2 cellular contexts compared by ENCODE assay signal in the genomic region with DNA sequence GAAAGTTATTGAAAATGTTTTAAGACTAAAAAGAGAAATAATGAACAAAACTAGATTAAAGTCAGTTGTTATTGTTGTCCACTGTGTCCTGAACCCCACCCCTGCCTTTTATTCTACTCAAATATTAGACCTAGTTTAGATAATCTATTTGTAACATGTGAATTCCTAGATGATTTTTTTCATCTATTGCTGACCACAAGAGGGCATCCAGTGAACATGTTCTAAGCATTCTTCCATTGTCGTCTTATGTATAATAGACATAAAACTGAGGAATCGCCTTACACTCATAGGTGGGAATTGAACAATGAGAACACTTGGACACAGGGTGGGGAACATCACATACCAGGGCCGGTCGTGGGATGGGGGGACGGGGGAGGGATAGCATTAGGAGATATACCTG.
TF ChIP-seq lines count a peak whose summit lies in the region.

No MANE protein-coding gene starts in this region.

TF ChIP-seq in Ishikawa, 13 proteins besides CTCF, POLR2A, EP300 and RAD21:
- TF ChIP-seq FOXM1 (IDR thresholded peaks at IDR 0.05; ENCODE audit: borderline replicate concordance, low read depth): no peak
- TF ChIP-seq, protein P1, sequence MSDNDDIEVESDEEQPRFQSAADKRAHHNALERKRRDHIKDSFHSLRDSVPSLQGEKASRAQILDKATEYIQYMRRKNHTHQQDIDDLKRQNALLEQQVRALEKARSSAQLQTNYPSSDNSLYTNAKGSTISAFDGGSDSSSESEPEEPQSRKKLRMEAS (IDR thresholded peaks at IDR 0.05): no peak
- TF ChIP-seq TCF12 (IDR thresholded peaks at IDR 0.05; ENCODE audit: low read depth): no peak
- no peak for TF ChIP-seq TAF1 (IDR thresholded peaks at IDR 0.05; ENCODE audit: low read depth)
- no peak for TF ChIP-seq NFIC (IDR thresholded peaks at IDR 0.05)
- no peak for TF ChIP-seq USF1 (IDR thresholded peaks at IDR 0.05)
- no peak for TF ChIP-seq REST (IDR thresholded peaks at IDR 0.05; ENCODE audit: low read depth)
- TF ChIP-seq ZBTB7A (IDR thresholded peaks at IDR 0.05; ENCODE audit: low read depth): no peak
- no peak for TF ChIP-seq EGR1 (IDR thresholded peaks at IDR 0.05)
- TF ChIP-seq CEBPB (IDR thresholded peaks at IDR 0.05): no peak
- TF ChIP-seq TEAD4 (IDR thresholded peaks at IDR 0.05): no peak
- TF ChIP-seq YY1 (IDR thresholded peaks at IDR 0.05; ENCODE audit: low read depth): no peak
- TF ChIP-seq CREB1 (IDR thresholded peaks at IDR 0.05; ENCODE audit: low read depth): no peak

TF ChIP-seq in liver, 16 proteins besides CTCF, POLR2A, EP300 and RAD21 (continued from another document):
- TF ChIP-seq YY1 (IDR thresholded peaks at IDR 0.05) (no peak), GABPA (IDR thresholded peaks at IDR 0.05 in 1 of 2, conservative IDR thresholded peaks at IDR 0.05 in 1 of 2) (no peak), FOXA1 (IDR thresholded peaks at IDR 0.05) (no peak), REST (IDR thresholded peaks at IDR 0.05) (no peak), SP1 (IDR thresholded peaks at IDR 0.05) (no peak), TAF1 (conservative IDR thresholded peaks at IDR 0.05) (no peak), ZBTB33 (IDR thresholded peaks at IDR 0.05) (no peak), EGR1 (IDR thresholded peaks at IDR 0.05; ENCODE audit: low read depth in 2 of 2) (no peak), FOXA2 (IDR thresholded peaks at IDR 0.05) (no peak)
- TF ChIP-seq, protein P2, sequence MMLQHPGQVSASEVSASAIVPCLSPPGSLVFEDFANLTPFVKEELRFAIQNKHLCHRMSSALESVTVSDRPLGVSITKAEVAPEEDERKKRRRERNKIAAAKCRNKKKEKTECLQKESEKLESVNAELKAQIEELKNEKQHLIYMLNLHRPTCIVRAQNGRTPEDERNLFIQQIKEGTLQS (IDR thresholded peaks at IDR 0.05): no peak
- TF ChIP-seq, protein P1 (IDR thresholded peaks at IDR 0.05): no peak
